ENCODE assay signal across 1 cellular context in the genomic region with DNA sequence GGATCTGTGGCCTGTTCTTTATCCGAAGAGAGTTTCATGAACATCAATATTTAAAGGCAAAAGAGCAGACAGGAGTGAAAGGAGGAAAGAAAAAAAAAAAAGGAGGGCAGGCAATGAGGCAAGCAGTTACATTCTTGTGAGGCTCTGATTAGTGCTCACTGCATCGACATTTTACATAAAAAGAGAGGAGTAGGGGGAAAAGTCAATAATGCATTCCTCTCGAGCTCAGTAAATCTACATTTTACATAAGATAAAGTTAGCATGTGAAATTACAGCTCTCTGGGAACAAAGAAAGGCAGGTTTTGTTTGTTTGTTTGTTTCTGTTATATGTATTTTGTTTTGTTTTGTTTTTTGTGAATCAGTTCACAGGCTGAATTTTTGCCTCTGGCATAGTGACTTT.
TF ChIP-seq lines count a peak whose summit lies in the region.

No MANE protein-coding gene starts in this region.

TF ChIP-seq in HCT116, 20 proteins besides CTCF, POLR2A, EP300 and RAD21 (continued from another document):
- TF ChIP-seq ZNF274 (IDR thresholded peaks at IDR 0.05; ENCODE audit: low read depth, low read length) = no peak
- TF ChIP-seq, protein P1, sequence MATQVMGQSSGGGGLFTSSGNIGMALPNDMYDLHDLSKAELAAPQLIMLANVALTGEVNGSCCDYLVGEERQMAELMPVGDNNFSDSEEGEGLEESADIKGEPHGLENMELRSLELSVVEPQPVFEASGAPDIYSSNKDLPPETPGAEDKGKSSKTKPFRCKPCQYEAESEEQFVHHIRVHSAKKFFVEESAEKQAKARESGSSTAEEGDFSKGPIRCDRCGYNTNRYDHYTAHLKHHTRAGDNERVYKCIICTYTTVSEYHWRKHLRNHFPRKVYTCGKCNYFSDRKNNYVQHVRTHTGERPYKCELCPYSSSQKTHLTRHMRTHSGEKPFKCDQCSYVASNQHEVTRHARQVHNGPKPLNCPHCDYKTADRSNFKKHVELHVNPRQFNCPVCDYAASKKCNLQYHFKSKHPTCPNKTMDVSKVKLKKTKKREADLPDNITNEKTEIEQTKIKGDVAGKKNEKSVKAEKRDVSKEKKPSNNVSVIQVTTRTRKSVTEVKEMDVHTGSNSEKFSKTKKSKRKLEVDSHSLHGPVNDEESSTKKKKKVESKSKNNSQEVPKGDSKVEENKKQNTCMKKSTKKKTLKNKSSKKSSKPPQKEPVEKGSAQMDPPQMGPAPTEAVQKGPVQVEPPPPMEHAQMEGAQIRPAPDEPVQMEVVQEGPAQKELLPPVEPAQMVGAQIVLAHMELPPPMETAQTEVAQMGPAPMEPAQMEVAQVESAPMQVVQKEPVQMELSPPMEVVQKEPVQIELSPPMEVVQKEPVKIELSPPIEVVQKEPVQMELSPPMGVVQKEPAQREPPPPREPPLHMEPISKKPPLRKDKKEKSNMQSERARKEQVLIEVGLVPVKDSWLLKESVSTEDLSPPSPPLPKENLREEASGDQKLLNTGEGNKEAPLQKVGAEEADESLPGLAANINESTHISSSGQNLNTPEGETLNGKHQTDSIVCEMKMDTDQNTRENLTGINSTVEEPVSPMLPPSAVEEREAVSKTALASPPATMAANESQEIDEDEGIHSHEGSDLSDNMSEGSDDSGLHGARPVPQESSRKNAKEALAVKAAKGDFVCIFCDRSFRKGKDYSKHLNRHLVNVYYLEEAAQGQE (IDR thresholded peaks at IDR 0.05; ENCODE audit: low read depth) = no peak
- no peak for TF ChIP-seq EGR1 (IDR thresholded peaks at IDR 0.05; ENCODE audit: low read depth)
